ENCODE assay signal across 14 cellular contexts in the genomic region with DNA sequence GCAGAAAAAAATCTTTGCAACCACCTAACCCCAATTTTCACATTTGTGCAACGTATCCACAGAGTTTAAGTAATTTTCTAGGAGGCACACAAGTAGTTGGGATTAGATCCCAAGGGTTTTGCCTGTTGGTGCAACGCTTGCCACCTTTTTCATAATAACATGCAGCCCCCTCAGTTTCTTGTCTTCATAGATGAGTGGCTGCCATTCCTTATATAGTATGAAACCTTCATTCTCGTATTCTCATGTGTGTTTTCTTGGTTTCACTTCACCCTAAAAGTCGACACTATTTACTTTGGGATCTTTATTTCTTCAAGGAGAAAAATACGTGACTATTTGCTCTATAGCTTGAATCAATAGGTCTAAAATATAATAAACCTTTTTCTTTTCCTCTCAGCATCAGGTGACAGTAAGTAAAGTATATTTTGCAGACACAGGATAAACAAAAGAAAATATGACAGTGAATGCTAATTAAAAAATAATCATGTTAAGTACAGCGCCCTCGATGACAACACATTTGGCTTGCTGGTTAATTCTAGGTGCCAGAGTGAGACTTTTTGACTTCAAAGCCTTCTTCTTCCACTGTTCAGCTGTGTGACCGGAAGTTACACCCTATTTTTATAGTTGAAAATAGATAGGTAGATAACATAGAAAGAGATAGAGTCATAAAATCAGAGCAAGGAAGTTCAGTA.
DNase-seq lines count a peak whose midpoint lies in the region; ATAC-seq, FAIRE-seq and TF ChIP-seq lines count a peak whose summit lies in the region.
"Had no signal": no experiment of that assay in that cellular context is flagged by ENCODE, and none has a peak within 500 bp of the region (broad histone marks: within the 10 kb centered on the region; RNA-seq: fewer than 3 reads in every experiment).

No MANE protein-coding gene starts in this region.

- no peaks in the 10 kb centered on the region for H3K79me2 ChIP-seq in GM12878 (ENCODE audit: control insufficient read depth, insufficient read depth, low read length)

- peak; percentile 53 for DNase-seq in GM12878 (ENCODE audit: low read depth, low spot score)
- DNase-seq in ureter (ENCODE audit: low spot score) = no peak
- no peak for DNase-seq in left colon
- DNase-seq in DMS153 (lab: John Stamatoyannopoulos, UW) = no peak
- DNase-seq: CD8-positive, alpha-beta memory T cell; gastrocnemius medialis; NCI-H1694; stimulated activated CD4-positive, alpha-beta T cell treated with anti-CD3 and anti-CD28 coated beads, Interleukin-12 subunit alpha, Interleukin-12 subunit beta, amount 100 ng/mL, for 4 hours; T-helper 17 cell had no signal

- H3K36me3 ChIP-seq in GM12878 (ENCODE audit: control insufficient read depth in 2 of 2, insufficient read depth in 2 of 2, low read length in 1 of 2) = no peaks in the 10 kb centered on the region
- H3K36me3 ChIP-seq: gastrocnemius medialis, neural progenitor cell had no signal

- H3K27me3 ChIP-seq in GM12878 (replicated peaks in 1 of 2; ENCODE audit: control insufficient read depth in 2 of 2, insufficient read depth in 2 of 2, low read length in 1 of 2) = no peaks in the 10 kb centered on the region
- H3K27me3 ChIP-seq: gastrocnemius medialis, neural progenitor cell had no signal

- CTCF ChIA-PET in GM12878 (lab: Yijun Ruan, JAX) = interaction anchor here (0.6 to 4.5 kb wide), 6 partner anchors 10 to 1308 kb away, joined by 3 to 14 read pairs (median 6); no protein-coding TSS in a partner anchor

- ATAC-seq in GM19035 (IDR thresholded peaks at IDR 0.05; ENCODE audit: unreplicated experiment) (peak; percentile 86), GM21786 (IDR thresholded peaks at IDR 0.05; ENCODE audit: unreplicated experiment) (peak; percentile 94), HG03139 (IDR thresholded peaks at IDR 0.05; ENCODE audit: unreplicated experiment) (peak; percentile 81), GM12878 (peak; percentile 94), left colon (no peak)
- ATAC-seq: gastrocnemius medialis, left lobe of liver, T-helper 17 cell had no signal

- H3K4me1 ChIP-seq in GM12878 (ENCODE audit: control insufficient read depth, insufficient read depth, low read length) = peaks cover 10% of the 10 kb centered on the region
- H3K4me1 ChIP-seq: gastrocnemius medialis had no signal

- H3K9me3 ChIP-seq in GM12878 (replicated peaks; ENCODE audit: control insufficient read depth, insufficient read depth, low read length) = peaks cover 3% of the 10 kb centered on the region
- H3K9me3 ChIP-seq: gastrocnemius medialis had no signal

- peak overlapping the region; percentile 52; the same call in 1 of the 2 replicates for H3K9ac ChIP-seq in GM12878 (ENCODE audit: control insufficient read depth, insufficient read depth, low read length)
- H3K9ac ChIP-seq: neural progenitor cell had no signal

- no peak for TF ChIP-seq POLR2A in GM12878 (IDR thresholded peaks at IDR 0.05; ENCODE audit: low read depth, low read length)

- H3K4me2 ChIP-seq in GM12878 (ENCODE audit: control insufficient read depth, insufficient read depth) = peak overlapping the region; percentile 77
- H3K4me2 ChIP-seq: neural progenitor cell had no signal

- peak; percentile 38 to 60; a peak in 3 of 4 replicates for TF ChIP-seq EP300 in GM12878 (IDR thresholded peaks at IDR 0.05; ENCODE audit: borderline replicate concordance in 1 of 2, control insufficient read depth in 1 of 2, low read depth in 2 of 2, low read length in 2 of 2)

- POLR2A ChIA-PET in GM12878 (lab: Charles Lee) = interaction anchor here (0.9 to 1.2 kb wide), 2 partner anchors 11 to 96 kb away, joined by 3 read pairs; no protein-coding TSS in a partner anchor

- FAIRE-seq in GM12878 (lab: Jason Lieb, UNC) = peak; percentile 68

- 0% methylated on average over 8 of the region's 8 CpGs for WGBS in GM12878 (ENCODE audit: insufficient coverage, insufficient replicate concordance, low lambda C conversion rate, missing lambda C conversion rate)

- no peaks in the 10 kb centered on the region for H4K20me1 ChIP-seq in GM12878 (ENCODE audit: control insufficient read depth, insufficient read depth)

- TF ChIP-seq CTCF in GM12878 (IDR thresholded peaks at IDR 0.05 in 2 of 3, conservative IDR thresholded peaks at IDR 0.05 in 1 of 3; ENCODE audit: control insufficient read depth in 2 of 3, extremely low read depth in 1 of 3, insufficient read depth in 1 of 3, low read depth in 3 of 3, low read length in 3 of 3) = no peak

- no peak for TF ChIP-seq RAD21 in GM12878 (IDR thresholded peaks at IDR 0.05; ENCODE audit: insufficient read depth, low read depth, low read length)

- peak overlapping the region; percentile 9; the same call in 1 of the 2 replicates for H3K4me3 ChIP-seq in GM12878
- H3K4me3 ChIP-seq: gastrocnemius medialis, neural progenitor cell had no signal

- H2AFZ ChIP-seq in GM12878 (ENCODE audit: control insufficient read depth, low read depth, low read length) = peak overlapping the region; percentile 78
- H2AFZ ChIP-seq: neural progenitor cell had no signal

- no TSS peak for BruUV-seq in GM12878 (replicated peaks; lab: Mats Ljungman, UMichigan)

- SMC1A ChIA-PET in GM12878 (lab: Charles Lee; ENCODE audit: uncharacterized antibody, unreplicated experiment) = interaction anchor here (0.8 to 2.4 kb wide), 11 partner anchors 11 to 344 kb away, joined by 3 to 17 read pairs (median 4); no protein-coding TSS in a partner anchor

- RAD21 ChIA-PET in GM12878 (lab: Charles Lee; ENCODE audit: unreplicated experiment) = interaction anchor here (1.3 to 1.7 kb wide), 5 partner anchors 11 to 174 kb away, joined by 3 to 7 read pairs (median 5); no protein-coding TSS in a partner anchor

- in situ Hi-C loops in GM12878 (cut with MboI) = loop anchor here (5.0 kb wide), 1 partner anchor 343 kb away; the partner anchor contains the start of gene CCNG1

- intact Hi-C loops in GM12878 (cut with micrococcal nuclease; ENCODE audit: unreplicated experiment) = loop anchor here (5.0 kb wide), 1 partner anchor 413 kb away; the partner anchor contains the start of gene MAT2B
- intact Hi-C loops in left colon (cut with DNase I, micrococcal nuclease) = no loop called here

- peak overlapping the region; percentile 90 for H3K27ac ChIP-seq in GM12878 (ENCODE audit: control insufficient read depth, insufficient read depth)
- H3K27ac ChIP-seq: gastrocnemius medialis, neural progenitor cell had no signal

TF ChIP-seq in GM12878, 131 proteins besides CTCF, POLR2A, EP300 and RAD21 (continues in another document):
- TF ChIP-seq EGR1 (IDR thresholded peaks at IDR 0.05; ENCODE audit: borderline replicate concordance in 1 of 2, low read depth in 2 of 2, low read length in 2 of 2) (no peak), CEBPB (IDR thresholded peaks at IDR 0.05; ENCODE audit: borderline replicate concordance in 1 of 2, low read depth in 2 of 2, low read length in 2 of 2) (0 out of 4 replicates have a peak, but pooled peaks of 1 of the 2 experiments have one; percentile 17), SIN3A (IDR thresholded peaks at IDR 0.05; ENCODE audit: low read depth, low read length) (no peak), RELA (IDR thresholded peaks at IDR 0.05; ENCODE audit: borderline replicate concordance, partially characterized antibody) (no peak), CREB1 (IDR thresholded peaks at IDR 0.05; ENCODE audit: low read depth) (0 out of 2 replicates have a peak, but pooled peaks have one; percentile 16), MTA3 (IDR thresholded peaks at IDR 0.05; ENCODE audit: borderline replicate concordance, low read length) (peak; percentile 43; the same call in 1 of the 2 replicates), DPF2 (IDR thresholded peaks at IDR 0.05) (peak; percentile 88), IKZF2 (IDR thresholded peaks at IDR 0.05) (peak; percentile 92 to 95), SRF (IDR thresholded peaks at IDR 0.05; ENCODE audit: low read depth in 2 of 2, low read length in 2 of 2) (peak; percentile 28 to 95; a peak in 2 of 4 replicates), MYC (IDR thresholded peaks at IDR 0.05; ENCODE audit: insufficient read depth, insufficient read length, insufficient replicate concordance, low read length, severe bottlenecking) (no peak), BCLAF1 (IDR thresholded peaks at IDR 0.05) (no peak), SREBF2 (IDR thresholded peaks at IDR 0.05; ENCODE audit: low read length) (no peak), BMI1 (IDR thresholded peaks at IDR 0.05; ENCODE audit: borderline replicate concordance) (peak; percentile 56; the same call in 1 of the 2 replicates), NR2C2 (IDR thresholded peaks at IDR 0.05; ENCODE audit: borderline replicate concordance, control insufficient read depth, insufficient read length, low read depth) (no peak)
- TF ChIP-seq, protein P1, sequence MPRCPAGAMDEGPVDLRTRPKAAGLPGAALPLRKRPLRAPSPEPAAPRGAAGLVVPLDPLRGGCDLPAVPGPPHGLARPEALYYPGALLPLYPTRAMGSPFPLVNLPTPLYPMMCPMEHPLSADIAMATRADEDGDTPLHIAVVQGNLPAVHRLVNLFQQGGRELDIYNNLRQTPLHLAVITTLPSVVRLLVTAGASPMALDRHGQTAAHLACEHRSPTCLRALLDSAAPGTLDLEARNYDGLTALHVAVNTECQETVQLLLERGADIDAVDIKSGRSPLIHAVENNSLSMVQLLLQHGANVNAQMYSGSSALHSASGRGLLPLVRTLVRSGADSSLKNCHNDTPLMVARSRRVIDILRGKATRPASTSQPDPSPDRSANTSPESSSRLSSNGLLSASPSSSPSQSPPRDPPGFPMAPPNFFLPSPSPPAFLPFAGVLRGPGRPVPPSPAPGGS (IDR thresholded peaks at IDR 0.05; ENCODE audit: borderline replicate concordance, insufficient read depth, low read depth, low read length, poor library complexity, severe bottlenecking) = no peak
